In the genomic region with DNA sequence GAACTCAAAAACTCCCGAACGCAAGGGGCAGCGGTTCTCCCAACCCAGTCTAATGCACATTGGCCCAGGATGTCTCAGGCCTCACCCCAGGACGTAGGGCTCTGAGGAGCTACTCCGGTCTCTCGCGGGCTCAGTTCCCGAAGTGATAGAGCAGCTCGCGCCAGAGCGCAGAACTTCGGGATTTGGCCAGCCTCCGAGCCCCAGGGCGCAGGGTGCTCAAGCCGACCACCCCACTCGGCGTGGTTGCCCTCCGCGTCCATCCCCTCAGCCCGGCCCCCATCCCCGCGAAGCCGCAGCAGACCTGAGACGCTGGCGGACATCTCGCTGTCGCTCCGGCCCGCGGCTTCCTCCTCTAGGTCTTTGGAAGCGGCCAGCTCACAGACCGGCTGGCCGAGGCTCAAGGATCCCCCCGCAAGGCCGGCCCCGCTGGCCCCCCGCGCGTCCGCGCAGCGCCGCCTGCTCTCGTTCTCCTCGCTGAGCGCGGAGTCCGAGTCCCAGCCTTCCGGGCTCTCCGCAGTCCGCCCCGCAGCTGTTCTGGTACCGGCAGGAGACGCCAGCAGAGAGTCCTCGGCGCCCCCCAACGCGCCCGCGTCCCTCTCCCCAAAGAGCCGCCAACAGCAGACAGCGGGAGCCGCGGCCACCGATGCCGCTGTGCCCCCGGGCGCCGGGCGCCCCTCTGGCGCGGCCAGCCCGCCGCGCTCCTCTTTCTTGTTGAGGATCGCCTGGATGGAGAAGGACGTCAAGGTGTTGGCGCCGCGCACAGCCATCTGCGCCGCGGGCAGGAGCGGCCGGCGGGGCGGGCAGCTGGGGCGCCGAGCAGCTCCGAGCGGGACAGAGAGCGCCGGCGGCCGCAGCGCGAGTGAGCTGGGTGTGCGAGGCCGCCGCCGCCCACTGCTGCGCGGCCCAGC, we compare ENCODE assay signal across 8 cellular contexts. TPM values are rescaled to one million over a fixed set of nuclear protein-coding genes. Genes with fewer than 3 reads are reported as not detected.
A peak's percentile ranks its signal among the peaks of the same experiment; 100 is the strongest.
DNase-seq lines count a peak whose midpoint lies in the region; ATAC-seq and TF ChIP-seq lines count a peak whose summit lies in the region.

A gene (minus strand): TSS at position 861 of the 908 bp plus-strand sequence. CDS start 94 bp downstream, at position 767.

- H3K23me2 ChIP-seq in H9 (ENCODE audit: insufficient read length, low read depth, low read length, poor library complexity, severe bottlenecking), result peaks cover 25% of the 10 kb centered on the region

- H3K27me3 ChIP-seq in BLaER1 (peaks cover 100% of the 10 kb centered on the region), H9 (ENCODE audit: insufficient read depth, low read length) (peaks cover 76% of the 10 kb centered on the region), iPS DF 6.9 (ENCODE audit: control insufficient read depth, insufficient read depth, low read length) (peaks cover 78% of the 10 kb centered on the region), skeletal muscle tissue (ENCODE audit: control insufficient read depth in 3 of 3, insufficient read depth in 3 of 3, low read length in 3 of 3) (peaks cover 86 to 98% (median 89%) of the 10 kb centered on the region in 3 donors)

- H3K4me3 ChIP-seq in BLaER1 (peak within 1 kb of the TSS; percentile 65), iPS DF 6.9 (ENCODE audit: low read length) (peak within 1 kb of the TSS; percentile 40), skeletal muscle tissue (ENCODE audit: low read length in 3 of 3) (peak within 1 kb of the TSS; percentile 17 to 65 (median 56))

- no peak within 1 kb of the TSS for H2BK5ac ChIP-seq in H9 (ENCODE audit: insufficient read length, low read length)

- no peak within 1 kb of the TSS for H3K4ac ChIP-seq in H9 (ENCODE audit: low read depth, low read length)

- H3K27me3 Mint-ChIP-seq in H9 (ENCODE audit: low read depth), result peaks cover 93% of the 10 kb centered on the region
- peaks cover 53% of the 10 kb centered on the region for H3K27me3 Mint-ChIP-seq in activated T-helper 17 cell treated with anti-CD3 and anti-CD28 coated beads, Interleukin-2, amount 50 U/mL, for 72 hours

- no peak within 1 kb of the TSS for H3K23ac ChIP-seq in H9 (ENCODE audit: insufficient read length, low read depth, low read length)

- no peaks in the 10 kb centered on the region; a peak in 1 of 7 replicates for H3K36me3 Mint-ChIP-seq in H9 (ENCODE audit: insufficient read depth in 1 of 3, low read depth in 3 of 3)
- H3K36me3 Mint-ChIP-seq in activated T-helper 17 cell treated with anti-CD3 and anti-CD28 coated beads, Interleukin-2, amount 50 U/mL, for 72 hours (ENCODE audit: low read depth), result peaks cover 33% of the 10 kb centered on the region

- H2BK120ac ChIP-seq in H9 (ENCODE audit: low read depth, low read length, poor library complexity, severe bottlenecking), result no peak within 1 kb of the TSS

- H2AK5ac ChIP-seq in H9 (ENCODE audit: insufficient read length, low read length), result no peak within 1 kb of the TSS

- no peaks in the 10 kb centered on the region for H3K36me3 ChIP-seq in BLaER1
- H3K36me3 ChIP-seq in iPS DF 6.9 (ENCODE audit: control insufficient read depth, insufficient read depth, low read length), result no peaks in the 10 kb centered on the region
- no peaks in the 10 kb centered on the region for H3K36me3 ChIP-seq in skeletal muscle tissue (ENCODE audit: control insufficient read depth in 3 of 3, insufficient read depth in 3 of 3, low read length in 3 of 3)

- H3K27ac Mint-ChIP-seq in H9, result 0 out of 7 replicates have a peak within 1 kb of the TSS, but pooled peaks of 1 of the 3 experiments have one; percentile 13
- H3K27ac Mint-ChIP-seq in activated T-helper 17 cell treated with anti-CD3 and anti-CD28 coated beads, Interleukin-2, amount 50 U/mL, for 72 hours, result no peak within 1 kb of the TSS

- no peak within 1 kb of the TSS for H3K27ac ChIP-seq in BLaER1
- no peak within 1 kb of the TSS for H3K27ac ChIP-seq in H9 (ENCODE audit: insufficient read length, low read depth, low read length)
- no peak within 1 kb of the TSS for H3K27ac ChIP-seq in iPS DF 6.9 (ENCODE audit: low read length)
- H3K27ac ChIP-seq in skeletal muscle tissue (ENCODE audit: low read depth, low read length), result no peak within 1 kb of the TSS

- DNase-seq in H9 (no peak), iPS DF 6.9 (ENCODE audit: low read depth, low spot score) (no peak), medulla oblongata (ENCODE audit: extremely low spot score) (no peak), kidney glomerular epithelial cell (lab: John Stamatoyannopoulos, UW) (no peak)

- WGBS in H9 (ENCODE audit: extremely low coverage, insufficient read length, low lambda C conversion rate), result no CpG with 5 or more reads among the region's 103 CpGs
- WGBS in iPS DF 6.9 (ENCODE audit: insufficient coverage, insufficient read length), result no CpG with 5 or more reads among the region's 103 CpGs

- H4K91ac ChIP-seq in H9 (ENCODE audit: insufficient read length, low read depth, low read length), result no peak within 1 kb of the TSS

- no peak within 1 kb of the TSS for H3K56ac ChIP-seq in H9 (ENCODE audit: insufficient read length, low read depth, low read length)

- peak within 1 kb of the TSS; percentile 73 to 93 for H3K4me3 Mint-ChIP-seq in H9
- H3K4me3 Mint-ChIP-seq in activated T-helper 17 cell treated with anti-CD3 and anti-CD28 coated beads, Interleukin-2, amount 50 U/mL, for 72 hours, result peak within 1 kb of the TSS; percentile 79

- H4K8ac ChIP-seq in H9 (replicated peaks; ENCODE audit: insufficient read length, low read depth, low read length), result no peak within 1 kb of the TSS

- H3K4me1 ChIP-seq in BLaER1 (peaks cover 35% of the 10 kb centered on the region), H9 (ENCODE audit: insufficient read depth, low read length) (no peaks in the 10 kb centered on the region), iPS DF 6.9 (ENCODE audit: control insufficient read depth, insufficient read depth, low read length) (peaks cover 11% of the 10 kb centered on the region), skeletal muscle tissue (ENCODE audit: control insufficient read depth in 3 of 3, insufficient read depth in 3 of 3, low read length in 3 of 3) (peaks cover 26 to 31% (median 28%) of the 10 kb centered on the region in 3 donors)

- H2BK12ac ChIP-seq in H9 (ENCODE audit: insufficient read length, low read depth, low read length), result no peak within 1 kb of the TSS

- no peak within 1 kb of the TSS for H3K9ac ChIP-seq in BLaER1
- H3K9ac ChIP-seq in H9 (ENCODE audit: extremely low read depth, insufficient read length, low read length), result no peak within 1 kb of the TSS
- H3K9ac ChIP-seq in skeletal muscle tissue (ENCODE audit: low read depth in 1 of 3, low read length in 3 of 3), result peak within 1 kb of the TSS in 1 of 3 donors; percentile 8

- peaks cover 43 to 45% of the 10 kb centered on the region in 2 experiments for H3K4me1 Mint-ChIP-seq in H9
- peaks cover 18% of the 10 kb centered on the region for H3K4me1 Mint-ChIP-seq in activated T-helper 17 cell treated with anti-CD3 and anti-CD28 coated beads, Interleukin-2, amount 50 U/mL, for 72 hours

- TF ChIP-seq CTCF in H9 (conservative IDR thresholded peaks at IDR 0.05), result no peak

- peaks cover 38% of the 10 kb centered on the region for H3K9me3 ChIP-seq in BLaER1
- no peaks in the 10 kb centered on the region for H3K9me3 ChIP-seq in H9 (ENCODE audit: control insufficient read depth, low read depth, low read length)
- no peaks in the 10 kb centered on the region for H3K9me3 ChIP-seq in iPS DF 6.9 (ENCODE audit: control insufficient read depth, insufficient read depth, low read length)
- peaks cover 0 to 2% (median 0%) of the 10 kb centered on the region in 3 donors for H3K9me3 ChIP-seq in skeletal muscle tissue (ENCODE audit: control insufficient read depth in 3 of 3, low read length in 3 of 3)

- no peak within 1 kb of the TSS for H2BK15ac ChIP-seq in H9 (ENCODE audit: low read depth, low read length)

- no peak for ATAC-seq in activated T-helper 17 cell treated with anti-CD3 and anti-CD28 coated beads, Interleukin-2, amount 50 U/mL, for 72 hours (replicated peaks)
- ATAC-seq in GM18858 (IDR thresholded peaks at IDR 0.05; ENCODE audit: unreplicated experiment), result no peak

- H2BK20ac ChIP-seq in H9 (ENCODE audit: low read depth, low read length, poor library complexity, severe bottlenecking), result no peak within 1 kb of the TSS

- no peak within 1 kb of the TSS for H2AFZ ChIP-seq in H9 (ENCODE audit: low read length)

- H3K79me2 ChIP-seq in H9 (ENCODE audit: insufficient read depth, low read length), result no peaks in the 10 kb centered on the region

- no peak within 1 kb of the TSS for H3T11ph ChIP-seq in H9 (ENCODE audit: low read length)

- H3K18ac ChIP-seq in H9 (ENCODE audit: insufficient read length, low read depth, low read length), result no peak within 1 kb of the TSS

- H4K5ac ChIP-seq in H9 (ENCODE audit: insufficient read length, low read depth, low read length), result no peak within 1 kb of the TSS

- H3K79me1 ChIP-seq in H9 (ENCODE audit: insufficient read depth, low read depth, low read length, poor library complexity, severe bottlenecking), result no peaks in the 10 kb centered on the region

- peaks cover 6 to 8% of the 10 kb centered on the region in 2 experiments; a peak in 4 of 5 replicates for H3K9me3 Mint-ChIP-seq in H9
- no peaks in the 10 kb centered on the region for H3K9me3 Mint-ChIP-seq in activated T-helper 17 cell treated with anti-CD3 and anti-CD28 coated beads, Interleukin-2, amount 50 U/mL, for 72 hours

- H4K20me1 ChIP-seq in BLaER1 (peaks cover 95% of the 10 kb centered on the region), H9 (ENCODE audit: control insufficient read depth, insufficient read depth, insufficient read length) (peaks cover 3% of the 10 kb centered on the region)

- H3K4me2 ChIP-seq in BLaER1, result peak within 1 kb of the TSS; percentile 87
- peak within 1 kb of the TSS; percentile 60 for H3K4me2 ChIP-seq in H9 (ENCODE audit: insufficient read depth, insufficient read length, low read length)

- H3K14ac ChIP-seq in H9 (ENCODE audit: insufficient read depth, low read length), result no peak within 1 kb of the TSS; the same call in 1 of the 2 replicates

RNA-seq across cellular contexts. Expression of the gene that starts here (rescaled TPM):
- total RNA-seq in H9 (2021) (1.9 and 2.3 TPM in 2 replicates), skeletal muscle tissue (under 0.01 TPM)
- not detected for total RNA-seq in activated T-helper 17 cell treated with anti-CD3 and anti-CD28 coated beads, Interleukin-2, amount 50 U/mL, for 72 hours
